19 cellular contexts compared by ENCODE assay signal in the genomic region with DNA sequence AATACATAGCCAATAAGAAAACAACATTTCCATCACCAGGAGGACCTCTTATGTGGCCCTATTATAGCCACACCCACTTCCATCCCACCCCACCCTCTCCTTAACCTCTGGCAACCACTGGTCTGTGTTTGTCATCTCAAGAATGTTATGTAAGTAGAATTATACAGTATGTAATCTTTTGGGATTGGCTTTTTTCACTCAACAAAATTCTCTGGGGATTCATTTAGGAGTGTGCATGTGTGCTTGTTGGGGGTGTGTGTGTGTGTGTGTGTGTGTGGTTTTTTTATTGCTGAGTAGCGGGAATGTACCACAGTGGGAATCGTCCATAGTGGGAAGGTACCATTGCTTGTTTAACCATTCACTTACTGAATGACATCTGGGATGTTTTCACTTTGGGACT. TPM values are rescaled to one million over a fixed set of nuclear protein-coding genes. Genes with fewer than 3 reads are reported as not detected.
"Had no signal": no experiment of that assay in that cellular context is flagged by ENCODE, and none has a peak within 500 bp of the region (broad histone marks: within the 10 kb centered on the region; RNA-seq: fewer than 3 reads in every experiment).

No MANE protein-coding gene starts in this region.

- H3K36me3 ChIP-seq: esophagus squamous epithelium, vagina had no signal

- H3K4me3 Mint-ChIP-seq: activated T-cell treated with anti-CD3 and anti-CD28 coated beads, Interleukin-2, amount 50 U/mL, for 72 hours; effector memory CD8-positive, alpha-beta T cell; mesothelial cell of epicardium; nephron; stimulated activated naive CD8-positive, alpha-beta T cell treated with anti-CD3 and anti-CD28 coated beads, Interleukin-15, Interleukin-2, amounts not matched to agents 100 ng/mL and 50 ng/mL, for 24 hours; T-helper 1 cell treated with Interleukin-12 subunit alpha and Interleukin-12 subunit beta and Interleukin-4 antibody, amounts not matched to agents 30 μg/mL and 1 μg/mL, for 36 hours had no signal

- H3K79me2 ChIP-seq: parathyroid adenoma had no signal

- DNase-seq: activated effector memory CD4-positive, alpha-beta T cell treated with anti-CD3 and anti-CD28 coated beads, Interleukin-2, amount 50 U/mL, for 16 hours; activated T-cell treated with anti-CD3 and anti-CD28 coated beads, Interleukin-2, amount 50 U/mL, for 72 hours; amniotic stem cell; caudate nucleus; effector memory CD8-positive, alpha-beta T cell; esophagus squamous epithelium; trophoblast cell had no signal

- H3K9me3 ChIP-seq: esophagus squamous epithelium, vagina had no signal

- H3K9me3 Mint-ChIP-seq: activated naive CD4-positive, alpha-beta T cell treated with anti-CD3 and anti-CD28 coated beads, Interleukin-2, amount 50 U/mL, for 72 hours; activated T-cell treated with anti-CD3 and anti-CD28 coated beads, Interleukin-2, amount 50 U/mL, for 72 hours; effector memory CD8-positive, alpha-beta T cell; mesothelial cell of epicardium; nephron; stimulated activated naive CD8-positive, alpha-beta T cell treated with anti-CD3 and anti-CD28 coated beads, Interleukin-15, Interleukin-2, amounts not matched to agents 100 ng/mL and 50 ng/mL, for 24 hours; T-helper 1 cell treated with Interleukin-12 subunit alpha and Interleukin-12 subunit beta and Interleukin-4 antibody, amounts not matched to agents 30 μg/mL and 1 μg/mL, for 36 hours had no signal

- ATAC-seq: activated CD4-positive, CD25-positive, alpha-beta regulatory T cell treated with anti-CD3 and anti-CD28 coated beads, Interleukin-2, amount 50 U/mL, for 24 hours; activated naive CD4-positive, alpha-beta T cell treated with anti-CD3 and anti-CD28 coated beads, Interleukin-2, amount 50 U/mL, for 72 hours; activated T-cell treated with anti-CD3 and anti-CD28 coated beads, Interleukin-2, amount 50 U/mL, for 72 hours; effector memory CD8-positive, alpha-beta T cell had no signal

- H3K27ac ChIP-seq: esophagus squamous epithelium, parathyroid adenoma, vagina had no signal

- H3K27me3 ChIP-seq: vagina had no signal

- H3K4me3 ChIP-seq: esophagus squamous epithelium, vagina had no signal

- H3K9ac ChIP-seq: parathyroid adenoma had no signal

- H2AFZ ChIP-seq: parathyroid adenoma had no signal

- H3K27ac Mint-ChIP-seq: activated naive CD4-positive, alpha-beta T cell treated with anti-CD3 and anti-CD28 coated beads, Interleukin-2, amount 50 U/mL, for 72 hours; activated T-cell treated with anti-CD3 and anti-CD28 coated beads, Interleukin-2, amount 50 U/mL, for 72 hours; effector memory CD8-positive, alpha-beta T cell; mesothelial cell of epicardium; nephron; stimulated activated naive CD8-positive, alpha-beta T cell treated with anti-CD3 and anti-CD28 coated beads, Interleukin-15, Interleukin-2, amounts not matched to agents 100 ng/mL and 50 ng/mL, for 24 hours; T-helper 1 cell treated with Interleukin-12 subunit alpha and Interleukin-12 subunit beta and Interleukin-4 antibody, amounts not matched to agents 30 μg/mL and 1 μg/mL, for 36 hours had no signal

- H3K4me1 Mint-ChIP-seq: nephron had no signal

- H3K36me3 Mint-ChIP-seq: activated naive CD4-positive, alpha-beta T cell treated with anti-CD3 and anti-CD28 coated beads, Interleukin-2, amount 50 U/mL, for 72 hours; mesothelial cell of epicardium had no signal

RNA-seq across cellular contexts. Expression of a gene that starts 5.2 kb away (rescaled TPM):
- total RNA-seq: activated CD8-positive, alpha-beta memory T cell treated with anti-CD3 and anti-CD28 coated beads for 36 hours; activated naive CD4-positive, alpha-beta T cell treated with anti-CD3 and anti-CD28 coated beads, Interleukin-2, amount 50 U/mL, for 72 hours; dermis microvascular lymphatic vessel endothelial cell; lung microvascular endothelial cell had no signal

RNA-seq across cellular contexts. Expression of a gene that starts 29.3 kb away (rescaled TPM):
- total RNA-seq: activated CD8-positive, alpha-beta memory T cell treated with anti-CD3 and anti-CD28 coated beads for 36 hours; activated naive CD4-positive, alpha-beta T cell treated with anti-CD3 and anti-CD28 coated beads, Interleukin-2, amount 50 U/mL, for 72 hours; activated T-cell treated with anti-CD3 and anti-CD28 coated beads, Interleukin-2, amount 50 U/mL, for 72 hours; frontal cortex; mesothelial cell of epicardium had no signal

RNA-seq across cellular contexts. Expression of a gene that starts 46.3 kb away (rescaled TPM):
- total RNA-seq: activated CD8-positive, alpha-beta memory T cell treated with anti-CD3 and anti-CD28 coated beads for 36 hours; activated naive CD4-positive, alpha-beta T cell treated with anti-CD3 and anti-CD28 coated beads, Interleukin-2, amount 50 U/mL, for 72 hours; dermis microvascular lymphatic vessel endothelial cell; lung microvascular endothelial cell had no signal
